ENCODE assay signal across 8 cellular contexts in the genomic region with DNA sequence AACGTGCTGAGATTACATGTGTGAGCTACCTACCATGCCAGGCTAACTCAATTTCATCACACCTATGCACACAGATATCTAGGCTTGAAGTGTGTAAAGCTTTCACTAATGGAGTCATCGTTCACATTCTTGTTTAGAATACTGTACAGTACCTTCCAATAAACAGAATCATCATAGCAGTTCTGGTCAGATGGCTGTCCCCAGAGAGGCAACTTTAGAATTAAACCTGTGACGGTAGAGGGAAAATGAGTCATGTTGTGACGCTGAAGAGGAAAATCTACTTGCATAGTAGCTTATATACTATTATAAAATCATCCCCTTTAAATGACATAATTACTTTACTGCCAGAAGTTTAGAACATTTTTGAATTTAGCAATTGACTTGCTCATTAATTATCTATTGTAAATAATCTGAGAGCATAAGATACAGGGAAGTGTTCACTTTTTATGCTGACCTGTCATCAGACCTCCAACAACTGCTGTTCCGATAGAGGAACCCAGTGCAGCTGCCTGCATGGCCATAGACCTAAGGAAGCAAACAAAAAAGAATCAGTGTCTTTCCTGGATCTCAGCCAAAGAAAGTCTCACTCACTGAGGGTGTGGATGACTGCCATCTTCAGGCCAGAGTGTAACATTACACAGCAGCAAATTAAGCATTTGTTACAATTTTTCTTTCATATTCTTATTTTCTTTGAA. TPM values are rescaled to one million over a fixed set of nuclear protein-coding genes. Genes with fewer than 3 reads are reported as not detected.
DNase-seq lines count a peak whose midpoint lies in the region; ATAC-seq lines count a peak whose summit lies in the region.

No MANE protein-coding gene starts in this region.

- H3K4me1 ChIP-seq in CD4-positive, CD25-positive, alpha-beta regulatory T cell (ENCODE audit: control insufficient read depth, insufficient read depth, low read length, poor library complexity, severe bottlenecking): no peaks in the 10 kb centered on the region

- H3K27me3 Mint-ChIP-seq in CD4-positive, CD25-positive, alpha-beta regulatory T cell: no peaks in the 10 kb centered on the region

- no peak overlapping the region for H3K27ac Mint-ChIP-seq in CD4-positive, CD25-positive, alpha-beta regulatory T cell

- no peaks in the 10 kb centered on the region for H3K36me3 ChIP-seq in CD4-positive, CD25-positive, alpha-beta regulatory T cell (ENCODE audit: control insufficient read depth, insufficient read depth, low read length)

- DNase-seq in CD4-positive, CD25-positive, alpha-beta regulatory T cell: peak in 2 of 3 donors; percentile 4 to 56
- DNase-seq in NCI-H1092 (lab: John Stamatoyannopoulos, UW): peak; percentile 79
- peak; percentile 93 for DNase-seq in SK-MEL-5 (ENCODE audit: low read depth, low spot score)
- peak; percentile 79 for DNase-seq in epidermal melanocyte (ENCODE audit: insufficient read length, low spot score)
- peak; percentile 28 for DNase-seq in mucosa of gallbladder (ENCODE audit: low spot score)

- H3K4me3 ChIP-seq in CD4-positive, CD25-positive, alpha-beta regulatory T cell (ENCODE audit: low read depth, low read length): no peak overlapping the region

- no peaks in the 10 kb centered on the region for H3K36me3 Mint-ChIP-seq in CD4-positive, CD25-positive, alpha-beta regulatory T cell

- H3K27me3 ChIP-seq in CD4-positive, CD25-positive, alpha-beta regulatory T cell (ENCODE audit: control insufficient read depth, insufficient read depth, low read length): no peaks in the 10 kb centered on the region

- ATAC-seq in CD4-positive, CD25-positive, alpha-beta regulatory T cell (ENCODE audit: low read depth in 2 of 2): no peak
- ATAC-seq in GM18511 (IDR thresholded peaks at IDR 0.05; ENCODE audit: unreplicated experiment) (peak; percentile 100), HG02884 (IDR thresholded peaks at IDR 0.05; ENCODE audit: unreplicated experiment) (peak; percentile 96), GM18870 (IDR thresholded peaks at IDR 0.05; ENCODE audit: unreplicated experiment) (no peak)

- in situ Hi-C loops in SK-MEL-5 (cut with HindIII; ENCODE audit: low pct_unique_long_range_greater_than_20kb, low sequenced_read_pairs): no loop called here

- H3K4me3 Mint-ChIP-seq in CD4-positive, CD25-positive, alpha-beta regulatory T cell: no peak overlapping the region

- no peaks in the 10 kb centered on the region for H3K9me3 ChIP-seq in CD4-positive, CD25-positive, alpha-beta regulatory T cell (ENCODE audit: control insufficient read depth in 2 of 2, low read length in 2 of 2)

- H3K9me3 Mint-ChIP-seq in CD4-positive, CD25-positive, alpha-beta regulatory T cell: peaks cover 0 to 3% (median 0%) of the 10 kb centered on the region in 7 donors

- no peak overlapping the region for H3K27ac ChIP-seq in CD4-positive, CD25-positive, alpha-beta regulatory T cell (ENCODE audit: insufficient read depth, low read length, poor library complexity, severe bottlenecking)

- H3K4me1 Mint-ChIP-seq in CD4-positive, CD25-positive, alpha-beta regulatory T cell: no peaks in the 10 kb centered on the region

RNA-seq across cellular contexts. Expression of gene RHAG, which starts 29.8 kb away (rescaled TPM):
- total RNA-seq in CD4-positive, CD25-positive, alpha-beta regulatory T cell: not detected
- polyA plus RNA-seq in CD4-positive, CD25-positive, alpha-beta regulatory T cell: not detected
- total RNA-seq in SK-MEL-5 (2014; rRNA removed; shearing (Covaris generic)): not detected in 2 replicates
- polyA plus RNA-seq in SK-MEL-5 (2015; cell fraction: cytosol; rRNA removed): 0.09 and 0.12 TPM in 2 replicates
- 0.57 TPM in 1 of 2 replicates, not detected in the other for polyA plus RNA-seq in SK-MEL-5 (2015; cell fraction: nucleus; rRNA removed)
- total RNA-seq in mucosa of gallbladder: 0.52 TPM

RNA-seq across cellular contexts. Expression of gene C6orf141, which starts 56.4 kb away (rescaled TPM):
- total RNA-seq in CD4-positive, CD25-positive, alpha-beta regulatory T cell: not detected
- polyA plus RNA-seq in CD4-positive, CD25-positive, alpha-beta regulatory T cell: not detected
- not detected in 2 replicates for total RNA-seq in SK-MEL-5 (2014; rRNA removed; shearing (Covaris generic))
- polyA plus RNA-seq in SK-MEL-5 (2015; cell fraction: cytosol; rRNA removed): 0.19 TPM in 1 of 2 replicates, not detected in the other
- 1.9 TPM in 1 of 2 replicates, not detected in the other for polyA plus RNA-seq in SK-MEL-5 (2015; cell fraction: nucleus; rRNA removed)
- 70.0 TPM for total RNA-seq in mucosa of gallbladder

Comparison
In these comparisons a context has a peak if more than half of its experiments do, and no peak if none do; other contexts are left out.
1. ATAC-seq: peak in GM18511 (single experiment) and HG02884 (single experiment); none in CD4-positive, CD25-positive, alpha-beta regulatory T cell (0 of 2) and GM18870 (single experiment).
2. DNase-seq: peak in every context shown above with its lines; median percentile 93 in SK-MEL-5; 79 in NCI-H1092; 79 in epidermal melanocyte; 30 in CD4-positive, CD25-positive, alpha-beta regulatory T cell; 28 in mucosa of gallbladder.
3. RNA of gene C6orf141, which starts 56.4 kb away (total RNA-seq): 70.0 TPM in mucosa of gallbladder (single experiment); not detected in CD4-positive, CD25-positive, alpha-beta regulatory T cell (single experiment) and not detected in SK-MEL-5; every median in the first group is over 10 times any median in the second.